ENCODE assay signal across 1 cellular context in the genomic region with DNA sequence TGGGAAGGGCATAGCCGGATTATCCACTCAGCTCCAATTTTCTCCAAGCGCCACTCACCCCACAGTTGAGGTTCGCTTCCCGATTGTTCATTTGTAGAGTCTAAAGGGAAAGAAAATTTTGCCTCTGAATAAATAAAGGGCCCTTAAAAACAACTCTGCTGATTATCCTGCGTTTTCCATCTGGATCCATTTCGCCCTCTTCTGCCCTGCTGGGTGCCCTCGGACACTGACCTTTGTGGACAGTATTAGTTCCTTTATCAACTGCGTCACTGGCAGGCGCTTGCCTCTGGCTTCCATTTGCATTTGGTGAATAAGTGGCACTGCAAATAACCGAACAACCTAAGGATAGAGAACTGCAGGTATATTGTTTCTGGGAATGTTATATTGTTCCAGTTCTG.
TF ChIP-seq lines count a peak whose summit lies in the region.

No MANE protein-coding gene starts in this region.

TF ChIP-seq in H1, 55 proteins besides CTCF, POLR2A, EP300 and RAD21:
- TF ChIP-seq KDM4A (IDR thresholded peaks at IDR 0.05; ENCODE audit: low read depth, low read length, severe bottlenecking) = peak; percentile 0
- no peak for TF ChIP-seq NANOG (IDR thresholded peaks at IDR 0.05; ENCODE audit: insufficient read depth, low read depth, low read length, poor library complexity, severe bottlenecking)
